12 cellular contexts compared by ENCODE assay signal in the genomic region with DNA sequence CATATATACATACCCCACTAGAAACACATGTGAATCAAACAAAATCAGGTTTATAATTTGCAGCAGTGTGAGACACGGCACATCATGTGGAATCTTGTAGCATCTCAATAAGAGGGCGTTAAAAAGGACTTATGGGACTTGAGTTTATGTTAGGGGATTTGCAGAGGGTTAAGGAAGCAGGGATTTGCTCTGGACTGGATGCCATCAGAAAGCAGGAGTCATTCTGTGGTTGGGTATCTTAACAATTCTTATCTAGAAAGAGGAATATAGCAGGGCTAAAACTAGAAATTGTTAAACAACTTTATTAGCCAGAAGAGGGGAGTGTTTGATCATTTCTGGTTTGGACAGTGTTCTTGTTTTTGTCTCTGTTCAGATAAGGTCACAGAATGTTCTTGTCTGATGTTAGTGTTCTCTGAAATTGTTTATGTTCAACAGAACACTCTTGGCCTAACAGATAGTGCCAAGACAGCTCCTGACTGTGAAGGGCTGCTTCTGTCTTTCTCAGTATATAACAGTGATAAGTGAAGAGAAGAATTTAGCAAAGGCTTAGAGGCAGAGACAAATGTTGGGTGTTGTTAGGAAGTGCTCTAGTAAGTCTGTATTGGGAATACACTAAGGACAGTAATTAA. TPM values are rescaled to one million over a fixed set of nuclear protein-coding genes. Genes with fewer than 3 reads are reported as not detected.
DNase-seq lines count a peak whose midpoint lies in the region; ATAC-seq, FAIRE-seq and TF ChIP-seq lines count a peak whose summit lies in the region.
"Had no signal": no experiment of that assay in that cellular context is flagged by ENCODE, and none has a peak within 500 bp of the region (broad histone marks: within the 10 kb centered on the region; RNA-seq: fewer than 3 reads in every experiment).

No MANE protein-coding gene starts in this region.

- H3K4me2 ChIP-seq in astrocyte (ENCODE audit: low read length) = no peak overlapping the region

- H3K27me3 ChIP-seq in cardiac muscle cell = no peaks in the 10 kb centered on the region
- H3K27me3 ChIP-seq in astrocyte (ENCODE audit: insufficient read depth, low read length) = no peaks in the 10 kb centered on the region
- no peaks in the 10 kb centered on the region for H3K27me3 ChIP-seq in ascending aorta

- peaks cover 5% of the 10 kb centered on the region for H3K36me3 Mint-ChIP-seq in astrocyte (ENCODE audit: low read depth, unreplicated experiment)
- peaks cover 9% of the 10 kb centered on the region for H3K36me3 Mint-ChIP-seq in endothelial cell (ENCODE audit: low read depth, unreplicated experiment)
- H3K36me3 Mint-ChIP-seq: stimulated activated effector memory CD8-positive, alpha-beta T cell treated with anti-CD3 and anti-CD28 coated beads, Interleukin-12 subunit alpha, Interleukin-12 subunit beta, amount 100 ng/mL, for 72 hours had no signal

- no peaks in the 10 kb centered on the region for H4K20me1 ChIP-seq in astrocyte (ENCODE audit: insufficient read depth, low read length)

- peak; percentile 49 for FAIRE-seq in astrocyte (lab: Jason Lieb, UNC)

- H3K27ac Mint-ChIP-seq in astrocyte (ENCODE audit: unreplicated experiment) (no peak overlapping the region), endothelial cell (ENCODE audit: unreplicated experiment) (no peak overlapping the region)
- H3K27ac Mint-ChIP-seq: stimulated activated effector memory CD8-positive, alpha-beta T cell treated with anti-CD3 and anti-CD28 coated beads, Interleukin-12 subunit alpha, Interleukin-12 subunit beta, amount 100 ng/mL, for 72 hours had no signal

- TF ChIP-seq CTCF in cardiac muscle cell (IDR thresholded peaks at IDR 0.05; ENCODE audit: low read depth, low read length) (no peak), astrocyte (IDR thresholded peaks at IDR 0.05; ENCODE audit: insufficient read depth, low read depth, low read length) (peak; percentile 17), endothelial cell (IDR thresholded peaks at IDR 0.05; ENCODE audit: unreplicated experiment) (no peak), ascending aorta (IDR thresholded peaks at IDR 0.05) (no peak)

- H3K4me1 ChIP-seq in cardiac muscle cell (ENCODE audit: low read depth) (peaks cover 33% of the 10 kb centered on the region), astrocyte (ENCODE audit: insufficient read depth, low read length) (no peaks in the 10 kb centered on the region), ascending aorta (no peaks in the 10 kb centered on the region)

- no peak overlapping the region for H3K9ac ChIP-seq in astrocyte (ENCODE audit: low read length)

- peak; percentile 24 to 51 for DNase-seq in cardiac muscle cell (ENCODE audit: low read depth in 1 of 2, low spot score in 1 of 2)
- DNase-seq in cardiac septum (ENCODE audit: low spot score) = no peak
- DNase-seq in astrocyte (ENCODE audit: low read depth) = peak; percentile 11
- peak; percentile 55 for DNase-seq in inferior parietal cortex (ENCODE audit: extremely low spot score)
- DNase-seq in endothelial cell (ENCODE audit: low spot score) = no peak
- no peak for DNase-seq in cortex of kidney (lab: John Stamatoyannopoulos, UW)
- no peak for DNase-seq in ascending aorta (ENCODE audit: low spot score in 2 of 2)
- DNase-seq: activated CD8-positive, alpha-beta memory T cell treated with anti-CD3 and anti-CD28 coated beads for 24 hours; posterior cingulate gyrus had no signal

- H3K27ac ChIP-seq in cardiac muscle cell = peak overlapping the region; percentile 92
- H3K27ac ChIP-seq in astrocyte (ENCODE audit: low read depth, low read length) = no peak overlapping the region
- H3K27ac ChIP-seq in ascending aorta = no peak overlapping the region
- H3K27ac ChIP-seq: epithelial cell of prostate had no signal

- H3K4me3 Mint-ChIP-seq in astrocyte (ENCODE audit: unreplicated experiment) = no peak overlapping the region
- H3K4me3 Mint-ChIP-seq in endothelial cell (ENCODE audit: unreplicated experiment) = no peak overlapping the region
- H3K4me3 Mint-ChIP-seq: stimulated activated effector memory CD8-positive, alpha-beta T cell treated with anti-CD3 and anti-CD28 coated beads, Interleukin-12 subunit alpha, Interleukin-12 subunit beta, amount 100 ng/mL, for 72 hours had no signal

- H3K27me3 Mint-ChIP-seq in astrocyte (ENCODE audit: low read depth, unreplicated experiment) = no peaks in the 10 kb centered on the region
- peaks cover 1% of the 10 kb centered on the region for H3K27me3 Mint-ChIP-seq in endothelial cell (ENCODE audit: unreplicated experiment)

- H3K9me3 ChIP-seq in cardiac muscle cell (ENCODE audit: low read depth) (no peaks in the 10 kb centered on the region), astrocyte (ENCODE audit: insufficient read depth, low read depth, low read length) (no peaks in the 10 kb centered on the region), ascending aorta (no peaks in the 10 kb centered on the region)

- no peaks in the 10 kb centered on the region for H3K9me3 Mint-ChIP-seq in astrocyte (ENCODE audit: unreplicated experiment)
- no peaks in the 10 kb centered on the region for H3K9me3 Mint-ChIP-seq in endothelial cell (ENCODE audit: unreplicated experiment)
- H3K9me3 Mint-ChIP-seq: stimulated activated effector memory CD8-positive, alpha-beta T cell treated with anti-CD3 and anti-CD28 coated beads, Interleukin-12 subunit alpha, Interleukin-12 subunit beta, amount 100 ng/mL, for 72 hours had no signal

- H3K4me3 ChIP-seq in cardiac muscle cell (no peak overlapping the region), astrocyte (ENCODE audit: insufficient read depth, low read depth, low read length) (no peak overlapping the region), ascending aorta (no peak overlapping the region)

- H3K4me1 Mint-ChIP-seq in astrocyte (ENCODE audit: low read depth, unreplicated experiment) (no peaks in the 10 kb centered on the region), endothelial cell (ENCODE audit: unreplicated experiment) (no peaks in the 10 kb centered on the region)
- H3K4me1 Mint-ChIP-seq: stimulated activated effector memory CD8-positive, alpha-beta T cell treated with anti-CD3 and anti-CD28 coated beads, Interleukin-12 subunit alpha, Interleukin-12 subunit beta, amount 100 ng/mL, for 72 hours had no signal

- intact Hi-C loops in cardiac septum (cut with DNase I) (no loop called here), ascending aorta (cut with DNase I) (no loop called here)

- H2AFZ ChIP-seq in astrocyte (ENCODE audit: low read depth, low read length) = peak overlapping the region; percentile 49

- H3K36me3 ChIP-seq in cardiac muscle cell (no peaks in the 10 kb centered on the region), astrocyte (ENCODE audit: insufficient read depth, low read length) (no peaks in the 10 kb centered on the region), ascending aorta (no peaks in the 10 kb centered on the region)

- no peaks in the 10 kb centered on the region for H3K79me2 ChIP-seq in astrocyte (ENCODE audit: insufficient read depth, low read length)

- ATAC-seq in HG02610 (IDR thresholded peaks at IDR 0.05; ENCODE audit: unreplicated experiment) = no peak
- ATAC-seq: stimulated activated effector memory CD8-positive, alpha-beta T cell treated with anti-CD3 and anti-CD28 coated beads, Interleukin-12 subunit alpha, Interleukin-12 subunit beta, amount 100 ng/mL, for 72 hours had no signal

RNA-seq across cellular contexts. Expression of gene LIN28B, which starts 39.2 kb away (rescaled TPM):
- total RNA-seq in cardiac muscle cell (9.8 and 18.6 TPM in 2 replicates), cardiac septum (not detected), astrocyte (24.1 and 29.0 TPM in 2 replicates), endothelial cell (ENCODE audit: unreplicated experiment) (36.9 TPM), ascending aorta (not detected)
- 6.8 and 7.3 TPM in 2 replicates for polyA plus RNA-seq in cardiac muscle cell

Comparison
In these comparisons a context has a peak if more than half of its experiments do, and no peak if none do; other contexts are left out.
1. DNase-seq: peak in cardiac muscle cell (2 of 2), astrocyte (single experiment) and inferior parietal cortex (single experiment); none in cardiac septum (single experiment), endothelial cell (single experiment), cortex of kidney (single experiment) and ascending aorta (0 of 2).
2. RNA of gene LIN28B, which starts 39.2 kb away (total RNA-seq): 36.9 TPM in endothelial cell (single experiment), 24.1 to 29.0 TPM in astrocyte and 9.8 to 18.6 TPM in cardiac muscle cell; not detected in cardiac septum (single experiment) and not detected in ascending aorta (single experiment); every median in the first group is over 10 times any median in the second.